In genomic region chr16:11298143-11298900, GRCh38 we compare ENCODE assay signal across 1 cellular context.
TF ChIP-seq lines count a peak whose summit lies in the region.

No MANE protein-coding gene starts in this region.

TF ChIP-seq in H1, 55 proteins besides CTCF, POLR2A, EP300 and RAD21:
- TF ChIP-seq FOSL1 (IDR thresholded peaks at IDR 0.05; ENCODE audit: insufficient read depth, low read depth, low read length) (no peak), RFX5 (IDR thresholded peaks at IDR 0.05; ENCODE audit: borderline replicate concordance, low read depth, low read length) (no peak), SP4 (IDR thresholded peaks at IDR 0.05; ENCODE audit: low read length) (no peak), CEBPB (IDR thresholded peaks at IDR 0.05; ENCODE audit: low read depth, low read length) (no peak), JUN (IDR thresholded peaks at IDR 0.05; ENCODE audit: low read depth, low read length) (no peak), BRCA1 (IDR thresholded peaks at IDR 0.05; ENCODE audit: low read depth, low read length) (no peak), SIX5 (IDR thresholded peaks at IDR 0.05; ENCODE audit: low read depth, low read length) (no peak), CHD2 (IDR thresholded peaks at IDR 0.05; ENCODE audit: low read length) (no peak), KDM1A (IDR thresholded peaks at IDR 0.05; ENCODE audit: borderline replicate concordance, low read length) (no peak)
